7 cellular contexts compared by ENCODE assay signal in the genomic region with DNA sequence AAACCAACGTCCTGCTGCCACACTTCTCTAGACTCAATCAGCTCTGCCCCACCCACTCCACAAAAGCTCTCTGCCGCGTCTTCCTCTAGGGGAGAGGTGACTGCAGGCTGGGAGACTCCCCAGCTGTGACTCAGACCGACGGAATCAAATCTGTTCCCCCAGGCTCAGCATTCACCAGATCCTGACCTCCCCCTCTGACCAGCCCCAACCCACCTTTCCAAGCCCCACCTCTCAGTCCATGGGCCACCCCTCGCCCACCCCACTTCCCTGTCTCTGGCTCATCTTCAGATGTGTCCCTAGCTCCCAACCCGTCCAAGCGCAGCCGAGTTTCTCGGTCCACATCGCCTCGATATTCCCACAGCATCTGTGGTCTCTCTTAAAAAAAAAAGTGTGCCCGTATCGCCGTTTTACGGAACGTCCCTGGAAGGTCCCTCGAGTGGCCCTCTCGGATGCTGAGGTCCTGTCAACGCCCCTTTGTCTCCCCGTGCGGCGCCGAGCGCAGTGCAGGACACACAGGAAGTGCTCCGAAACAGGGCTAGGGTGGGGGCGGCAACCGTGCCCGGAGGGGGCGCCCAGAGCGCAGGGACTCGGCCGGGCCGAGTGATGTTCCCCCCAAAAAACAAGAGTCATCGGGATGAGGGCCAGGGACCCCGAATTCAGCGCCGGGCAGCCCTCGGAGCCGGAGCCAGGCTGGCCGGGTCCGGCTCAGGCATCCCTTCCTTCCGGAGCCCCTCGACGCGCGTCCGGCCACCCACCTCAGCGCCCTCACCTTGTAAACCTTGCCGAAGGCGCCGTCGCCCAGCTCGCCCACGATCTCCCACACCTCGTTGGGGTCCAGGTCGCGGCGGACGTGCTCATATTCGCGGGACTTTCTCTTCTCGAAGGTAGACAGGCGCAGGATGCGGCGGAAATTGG.
A peak's percentile ranks its signal among the peaks of the same experiment; 100 is the strongest.
DNase-seq lines count a peak whose midpoint lies in the region; ATAC-seq and FAIRE-seq lines count a peak whose summit lies in the region.

No MANE protein-coding gene starts in this region.

- no peak for DNase-seq in GM18507 (ENCODE audit: extremely low spot score, insufficient read length, low read depth)
- peak; percentile 92 for DNase-seq in NCI-H226
- DNase-seq in activated CD4-positive, alpha-beta T cell treated with anti-CD3 and anti-CD28 coated beads, Interleukin-2, amount 50 U/mL, for 4 hours = peak; percentile 63 to 70
- peak; percentile 71 for DNase-seq in ecto neural progenitor cell (ENCODE audit: low spot score)
- peak; percentile 34 to 57 for DNase-seq in memory B cell (ENCODE audit: low spot score in 2 of 2)
- DNase-seq in stimulated activated CD8-positive, alpha-beta memory T cell treated with anti-CD3 and anti-CD28 coated beads, Interleukin-7, amount 100 ng/mL, for 4 hours (ENCODE audit: low read depth in 2 of 2) = peak; percentile 55 to 62

- peak overlapping the region; percentile 99 for H3K4me3 Mint-ChIP-seq in memory B cell

- no peaks in the 10 kb centered on the region for H3K27me3 Mint-ChIP-seq in memory B cell

- ATAC-seq in HG02763 (IDR thresholded peaks at IDR 0.05; ENCODE audit: unreplicated experiment) (peak; percentile 20), memory B cell (ENCODE audit: low read depth) (peak; percentile 19)

- H3K4me1 Mint-ChIP-seq in memory B cell = peaks cover 27% of the 10 kb centered on the region

- no peaks in the 10 kb centered on the region for H3K9me3 Mint-ChIP-seq in memory B cell

- H3K27ac Mint-ChIP-seq in memory B cell = peak overlapping the region; percentile 98

- peak; percentile 68 for FAIRE-seq in GM18507 (lab: Jason Lieb, UNC)

- H3K36me3 Mint-ChIP-seq in memory B cell = peaks cover 6% of the 10 kb centered on the region
